Comparison of ENCODE assay signal across 13 cellular contexts in the genomic region with DNA sequence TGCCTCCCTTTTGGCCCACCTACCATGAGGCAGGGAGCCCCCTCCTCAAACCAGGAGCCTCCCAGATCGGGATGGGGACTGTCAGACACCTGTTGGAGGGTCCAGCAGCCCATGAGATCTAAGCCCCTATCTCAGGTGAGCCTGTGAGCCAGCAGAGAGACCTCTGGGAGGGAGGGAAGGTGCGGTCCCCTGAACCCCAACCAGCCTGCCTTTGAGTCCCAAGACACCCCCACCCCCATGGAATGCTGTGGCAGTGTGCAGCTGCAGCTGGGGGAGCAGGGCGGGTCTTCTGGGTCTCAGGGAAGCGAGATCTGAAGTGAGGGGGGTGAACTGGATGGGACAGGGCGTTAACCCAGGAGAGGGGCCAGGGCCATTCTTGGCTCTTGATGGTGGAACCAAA. TPM values are rescaled to one million over a fixed set of nuclear protein-coding genes. Genes with fewer than 3 reads are reported as not detected.
A peak's percentile ranks its signal among the peaks of the same experiment; 100 is the strongest.
DNase-seq lines count a peak whose midpoint lies in the region; ATAC-seq and TF ChIP-seq lines count a peak whose summit lies in the region.
"Had no signal": no experiment of that assay in that cellular context is flagged by ENCODE, and none has a peak within 500 bp of the region (broad histone marks: within the 10 kb centered on the region; RNA-seq: fewer than 3 reads in every experiment).

No MANE protein-coding gene starts in this region.

- BruUV-seq in PC-9 (replicated peaks; lab: Mats Ljungman, UMichigan) (no TSS peak), PC-3 (replicated peaks; lab: Mats Ljungman, UMichigan) (no TSS peak)

- H3F3A ChIP-seq in PC-9 (ENCODE audit: insufficient read depth, low read depth) = no peaks in the 10 kb centered on the region
- H3F3A ChIP-seq in PC-3 (ENCODE audit: low read length, unreplicated experiment) = no peaks in the 10 kb centered on the region

- CTCF ChIA-PET in activated naive CD4-positive, alpha-beta T cell treated with anti-CD3 and anti-CD28 coated beads, Interleukin-2, amount 10 ng/mL, durations not matched to agents 7 days and 5 days (lab: Charles Lee) = interaction anchor here (1.2 to 13.7 kb wide), 8 partner anchors 12 to 617 kb away, joined by 3 to 344 read pairs (median 6); a partner anchor contains a TSS
- CTCF ChIA-PET in PC-9 (lab: Charles Lee) = interaction anchor here (1.7 kb wide), 1 partner anchor 353 kb away, joined by 9 read pairs; no protein-coding TSS in a partner anchor
- CTCF ChIA-PET in PC-3 (lab: Charles Lee) = interaction anchor here (1.0 kb wide), 1 partner anchor 355 kb away, joined by 4 read pairs; no protein-coding TSS in a partner anchor

- H4K20me1 ChIP-seq in PC-9 (ENCODE audit: insufficient read depth) (no peaks in the 10 kb centered on the region), PC-3 (ENCODE audit: low read length) (no peaks in the 10 kb centered on the region)

- H3K27me3 ChIP-seq in PC-9 (ENCODE audit: insufficient read depth, low read depth) (no peaks in the 10 kb centered on the region), PC-3 (ENCODE audit: low read length) (no peaks in the 10 kb centered on the region)
- H3K27me3 ChIP-seq: MG63 had no signal

- TF ChIP-seq CTCF in type B pancreatic cell (conservative IDR thresholded peaks at IDR 0.05) (no peak), PC-9 (conservative IDR thresholded peaks at IDR 0.05) (no peak), PC-3 (conservative IDR thresholded peaks at IDR 0.05; ENCODE audit: low read depth, low read length) (no peak)

- no peak overlapping the region for H3K9ac ChIP-seq in PC-3 (ENCODE audit: low read length)

- no peak overlapping the region for H3K27ac Mint-ChIP-seq in activated naive CD4-positive, alpha-beta T cell treated with anti-CD3 and anti-CD28 coated beads, Interleukin-2, amount 10 ng/mL, durations not matched to agents 7 days and 5 days
- no peak overlapping the region for H3K27ac Mint-ChIP-seq in activated naive CD8-positive, alpha-beta T cell treated with anti-CD3 and anti-CD28 coated beads, Interleukin-2, amount 10 ng/mL, durations not matched to agents 7 days and 5 days
- H3K27ac Mint-ChIP-seq in naive B cell (peak overlapping the region in 3 of 6 donors; percentile 43 to 93 (median 68)), type B pancreatic cell (peak overlapping the region; percentile 83)

- no peak overlapping the region for H3K27ac ChIP-seq in PC-9
- no peak overlapping the region for H3K27ac ChIP-seq in PC-3 (ENCODE audit: low read length)

- H3K4me2 ChIP-seq in PC-9 (no peak overlapping the region), PC-3 (ENCODE audit: low read length) (no peak overlapping the region)

- H3K9me2 ChIP-seq in PC-9 (ENCODE audit: insufficient read depth) = no peaks in the 10 kb centered on the region
- H3K9me2 ChIP-seq in PC-3 (replicated peaks; ENCODE audit: low read length) = no peaks in the 10 kb centered on the region

- POLR2A ChIA-PET in activated naive CD8-positive, alpha-beta T cell treated with anti-CD3 and anti-CD28 coated beads, Interleukin-2, amount 10 ng/mL, durations not matched to agents 7 days and 5 days (lab: Charles Lee) = interaction anchor here (1.7 to 3.0 kb wide), 2 partner anchors 354 kb away, joined by 13 to 14 read pairs; no protein-coding TSS in a partner anchor
- POLR2A ChIA-PET in PC-9 (lab: Charles Lee; ENCODE audit: unreplicated experiment) (no interaction called here), PC-3 (lab: Charles Lee; ENCODE audit: unreplicated experiment) (no interaction called here)

- no peaks in the 10 kb centered on the region for H3K9me3 Mint-ChIP-seq in activated naive CD4-positive, alpha-beta T cell treated with anti-CD3 and anti-CD28 coated beads, Interleukin-2, amount 10 ng/mL, durations not matched to agents 7 days and 5 days
- no peaks in the 10 kb centered on the region for H3K9me3 Mint-ChIP-seq in activated naive CD8-positive, alpha-beta T cell treated with anti-CD3 and anti-CD28 coated beads, Interleukin-2, amount 10 ng/mL, durations not matched to agents 7 days and 5 days
- H3K9me3 Mint-ChIP-seq in naive B cell (no peaks in the 10 kb centered on the region), type B pancreatic cell (no peaks in the 10 kb centered on the region)

- H3K79me2 ChIP-seq in PC-9 (ENCODE audit: low read depth) (no peaks in the 10 kb centered on the region), PC-3 (ENCODE audit: low read length) (no peaks in the 10 kb centered on the region)

- H2AFZ ChIP-seq in PC-9 (no peak overlapping the region), PC-3 (ENCODE audit: low read length) (no peak overlapping the region)

- no peaks in the 10 kb centered on the region for H3K36me3 Mint-ChIP-seq in activated naive CD4-positive, alpha-beta T cell treated with anti-CD3 and anti-CD28 coated beads, Interleukin-2, amount 10 ng/mL, durations not matched to agents 7 days and 5 days
- no peaks in the 10 kb centered on the region for H3K36me3 Mint-ChIP-seq in activated naive CD8-positive, alpha-beta T cell treated with anti-CD3 and anti-CD28 coated beads, Interleukin-2, amount 10 ng/mL, durations not matched to agents 7 days and 5 days
- no peaks in the 10 kb centered on the region for H3K36me3 Mint-ChIP-seq in naive B cell
- H3K36me3 Mint-ChIP-seq in type B pancreatic cell = peaks cover 4% of the 10 kb centered on the region

- H3K4me3 Mint-ChIP-seq in activated naive CD4-positive, alpha-beta T cell treated with anti-CD3 and anti-CD28 coated beads, Interleukin-2, amount 10 ng/mL, durations not matched to agents 7 days and 5 days = peak overlapping the region; percentile 62
- peak overlapping the region; percentile 37 for H3K4me3 Mint-ChIP-seq in activated naive CD8-positive, alpha-beta T cell treated with anti-CD3 and anti-CD28 coated beads, Interleukin-2, amount 10 ng/mL, durations not matched to agents 7 days and 5 days
- H3K4me3 Mint-ChIP-seq in naive B cell (peak overlapping the region; percentile 56 to 90 (median 71)), type B pancreatic cell (peak overlapping the region; percentile 76)

- intact Hi-C loops in PC-9 (cut with micrococcal nuclease; ENCODE audit: unreplicated experiment) = loop anchor here (5.0 kb wide), 2 partner anchors 60 to 520 kb away; no protein-coding TSS in a partner anchor
- intact Hi-C loops in PC-3 (cut with micrococcal nuclease) = loop anchor here (10.0 kb wide), 1 partner anchor 462 kb away; no protein-coding TSS in a partner anchor

- ATAC-seq in activated naive CD8-positive, alpha-beta T cell treated with anti-CD3 and anti-CD28 coated beads, Interleukin-2, amount 10 ng/mL, durations not matched to agents 7 days and 5 days (ENCODE audit: low read depth) = no peak
- ATAC-seq in naive B cell (ENCODE audit: low read depth in 2 of 2) (no peak), GM19463 (IDR thresholded peaks at IDR 0.05; ENCODE audit: unreplicated experiment) (no peak), PC-3 (no peak)
- ATAC-seq: GM12878 had no signal

- H3K36me3 ChIP-seq in PC-9 (ENCODE audit: low read depth) = no peaks in the 10 kb centered on the region
- no peaks in the 10 kb centered on the region for H3K36me3 ChIP-seq in PC-3 (ENCODE audit: low read depth, low read length)
- H3K36me3 ChIP-seq: MG63 had no signal

- H3K4me1 ChIP-seq in PC-9 (replicated peaks; ENCODE audit: insufficient read depth) = peaks cover 4% of the 10 kb centered on the region; the same call in 1 of the 2 replicates
- peaks cover 24% of the 10 kb centered on the region for H3K4me1 ChIP-seq in PC-3 (ENCODE audit: insufficient read depth, low read length)

- no peak for DNase-seq in activated naive CD4-positive, alpha-beta T cell treated with anti-CD3 and anti-CD28 coated beads, Interleukin-2, amount 10 ng/mL, durations not matched to agents 7 days and 5 days
- DNase-seq in activated naive CD4-positive, alpha-beta T cell (lab: John Stamatoyannopoulos, UW) = no peak
- no peak for DNase-seq in activated naive CD8-positive, alpha-beta T cell treated with anti-CD3 and anti-CD28 coated beads, Interleukin-2, amount 10 ng/mL, durations not matched to agents 7 days and 5 days
- DNase-seq in naive B cell = no peak
- DNase-seq in type B pancreatic cell (ENCODE audit: extremely low spot score, unreplicated experiment) = no peak
- no peak for DNase-seq in PC-9
- DNase-seq in PC-3 = no peak
- DNase-seq: DND-41, MG63, NCI-H2171 treated with DMSO at 0.1 percent for 48 hours, small intestine had no signal

- H3K4me1 Mint-ChIP-seq in activated naive CD4-positive, alpha-beta T cell treated with anti-CD3 and anti-CD28 coated beads, Interleukin-2, amount 10 ng/mL, durations not matched to agents 7 days and 5 days = peaks cover 22% of the 10 kb centered on the region
- H3K4me1 Mint-ChIP-seq in activated naive CD8-positive, alpha-beta T cell treated with anti-CD3 and anti-CD28 coated beads, Interleukin-2, amount 10 ng/mL, durations not matched to agents 7 days and 5 days = peaks cover 8% of the 10 kb centered on the region
- H3K4me1 Mint-ChIP-seq in naive B cell (peaks cover 9 to 24% (median 21%) of the 10 kb centered on the region in 3 donors), type B pancreatic cell (ENCODE audit: unreplicated experiment) (peaks cover 20% of the 10 kb centered on the region)

- peaks cover 52% of the 10 kb centered on the region for H3K27me3 Mint-ChIP-seq in activated naive CD4-positive, alpha-beta T cell treated with anti-CD3 and anti-CD28 coated beads, Interleukin-2, amount 10 ng/mL, durations not matched to agents 7 days and 5 days
- peaks cover 30% of the 10 kb centered on the region for H3K27me3 Mint-ChIP-seq in activated naive CD8-positive, alpha-beta T cell treated with anti-CD3 and anti-CD28 coated beads, Interleukin-2, amount 10 ng/mL, durations not matched to agents 7 days and 5 days
- peaks cover 4 to 19% (median 12%) of the 10 kb centered on the region in 3 donors for H3K27me3 Mint-ChIP-seq in naive B cell
- peaks cover 7% of the 10 kb centered on the region for H3K27me3 Mint-ChIP-seq in type B pancreatic cell

- no peak overlapping the region for H3K4me3 ChIP-seq in PC-9
- H3K4me3 ChIP-seq in PC-3 (ENCODE audit: low read length) = no peak overlapping the region
- H3K4me3 ChIP-seq: GM12878, MG63 had no signal

- H3K9me3 ChIP-seq in PC-9 (ENCODE audit: insufficient read depth, low read depth) = no peaks in the 10 kb centered on the region
- H3K9me3 ChIP-seq in PC-3 (ENCODE audit: low read length) = no peaks in the 10 kb centered on the region
- H3K9me3 ChIP-seq: MG63 had no signal

RNA-seq across cellular contexts. Expression of gene CDKN1C, which starts 1.4 kb away (rescaled TPM):
- 1 to 10 TPM; 2.9 to 3.1 TPM for total RNA-seq in activated naive CD8-positive, alpha-beta T cell treated with anti-CD3 and anti-CD28 coated beads, Interleukin-2, amount 10 ng/mL, durations not matched to agents 7 days and 5 days
- under 1 TPM in 1 of 6 donors, not detected in 5; 0.25 TPM for polyA plus RNA-seq in naive B cell (ENCODE audit: low read depth in 6 of 6)
- total RNA-seq in type B pancreatic cell (ENCODE audit: low replicate concordance) (108 and 140 TPM in 2 replicates), PC-9 (2021) (5.1 and 7.6 TPM in 2 replicates), PC-3 (2014; rRNA removed) (12.0 and 12.9 TPM in 2 replicates)

RNA-seq across cellular contexts. Expression of gene PHLDA2, which starts 42.3 kb away (rescaled TPM):
- total RNA-seq in activated naive CD8-positive, alpha-beta T cell treated with anti-CD3 and anti-CD28 coated beads, Interleukin-2, amount 10 ng/mL, durations not matched to agents 7 days and 5 days = under 1 TPM; 0.55 to 0.65 TPM
- polyA plus RNA-seq in naive B cell (ENCODE audit: low read depth in 6 of 6) = not detected
- total RNA-seq in type B pancreatic cell (ENCODE audit: low replicate concordance) (3.7 and 14.2 TPM in 2 replicates), PC-9 (2021) (10.7 and 14.1 TPM in 2 replicates), PC-3 (2014; rRNA removed) (101 and 110 TPM in 2 replicates)
